Comparison of ENCODE assay signal across 10 cellular contexts in genomic region chr11:111574373-111575230, GRCh38. TPM values are rescaled to one million over a fixed set of nuclear protein-coding genes. Genes with fewer than 3 reads are reported as not detected.
DNase-seq lines count a peak whose midpoint lies in the region; ATAC-seq, FAIRE-seq and TF ChIP-seq lines count a peak whose summit lies in the region.
"Had no signal": no experiment of that assay in that cellular context is flagged by ENCODE, and none has a peak within 500 bp of the region (broad histone marks: within the 10 kb centered on the region; RNA-seq: fewer than 3 reads in every experiment).

No MANE protein-coding gene starts in this region.

- BruUV-seq in HepG2 (replicated peaks; lab: Mats Ljungman, UMichigan) (no TSS peak), PC-9 (replicated peaks; lab: Mats Ljungman, UMichigan) (no TSS peak)

- H3F3A ChIP-seq in PC-9 (ENCODE audit: insufficient read depth, low read depth), result no peaks in the 10 kb centered on the region

- in situ Hi-C loops in HepG2 (cut with HindIII; ENCODE audit: extremely low pct_ligation_motif_present, low pct_unique_long_range_greater_than_20kb), result no loop called here

- H4K20me1 ChIP-seq in HepG2 (ENCODE audit: insufficient read depth, low read length), result no peaks in the 10 kb centered on the region
- no peaks in the 10 kb centered on the region for H4K20me1 ChIP-seq in PC-9 (ENCODE audit: insufficient read depth)

- H3K4me2 ChIP-seq in HepG2 (ENCODE audit: low read depth, low read length) (peak overlapping the region; percentile 48), PC-9 (no peak overlapping the region)

- H3K27me3 Mint-ChIP-seq in stimulated activated naive CD8-positive, alpha-beta T cell treated with anti-CD3 and anti-CD28 coated beads, Interleukin-15, amount 100 ng/mL, for 72 hours, result peaks cover 19% of the 10 kb centered on the region
- peaks cover 8 to 12% of the 10 kb centered on the region in 2 donors for H3K27me3 Mint-ChIP-seq in T-cell

- H2AFZ ChIP-seq in HepG2 (ENCODE audit: low read length), result no peak overlapping the region
- H2AFZ ChIP-seq in PC-9, result no peak overlapping the region

- H3K9me2 ChIP-seq in PC-9 (ENCODE audit: insufficient read depth), result no peaks in the 10 kb centered on the region

- peak overlapping the region in 1 of 3 experiments; percentile 15; a peak in 1 of 6 replicates for H3K4me3 ChIP-seq in HepG2 (replicated peaks in 1 of 3; ENCODE audit: insufficient read depth in 1 of 3, low read depth in 2 of 3, low read length in 3 of 3)
- H3K4me3 ChIP-seq in PC-9, result no peak overlapping the region
- H3K4me3 ChIP-seq: Peyer's patch had no signal

- no peak for TF ChIP-seq RAD21 in HepG2 (CRISPR knock-in tag; IDR thresholded peaks at IDR 0.05)

- no peaks in the 10 kb centered on the region for H3K36me3 Mint-ChIP-seq in T-cell

- H3K9me3 ChIP-seq in HepG2 (ENCODE audit: low read length), result no peaks in the 10 kb centered on the region
- 0 out of 2 replicates have a peak, but pooled peaks cover 2% of the 10 kb centered on the region for H3K9me3 ChIP-seq in PC-9 (ENCODE audit: insufficient read depth, low read depth)
- H3K9me3 ChIP-seq: Peyer's patch had no signal

- no peak for TF ChIP-seq POLR2A in HepG2 (IDR thresholded peaks at IDR 0.05; ENCODE audit: insufficient read depth in 1 of 2, low read depth in 2 of 2, low read length in 2 of 2)

- H3K36me3 ChIP-seq in HepG2 (replicated peaks in 1 of 2; ENCODE audit: control insufficient read depth in 1 of 2, insufficient read depth in 2 of 2, low read length in 2 of 2) (no peaks in the 10 kb centered on the region), PC-9 (ENCODE audit: low read depth) (no peaks in the 10 kb centered on the region)
- H3K36me3 ChIP-seq: Peyer's patch had no signal

- ATAC-seq in stimulated activated naive CD8-positive, alpha-beta T cell treated with anti-CD3 and anti-CD28 coated beads, Interleukin-15, amount 100 ng/mL, for 72 hours, result peak; percentile 66
- no peak for ATAC-seq in stimulated activated naive CD8-positive, alpha-beta T cell treated with anti-CD3 and anti-CD28 coated beads, Interleukin-15, Interleukin-2, amounts not matched to agents 100 U/mL and 50 U/mL, for 24 hours
- ATAC-seq in T-cell (replicated peaks in 1 of 4), result peak in 2 of 4 experiments; percentile 44 to 54
- no peak for ATAC-seq in HepG2
- no peak for ATAC-seq in activated CD4-positive, CD25-positive, alpha-beta regulatory T cell treated with anti-CD3 and anti-CD28 coated beads, Interleukin-2, amount 50 U/mL, for 24 hours
- no peak for ATAC-seq in HG03460 (IDR thresholded peaks at IDR 0.05; ENCODE audit: unreplicated experiment)
- ATAC-seq: activated T-helper 17 cell treated with anti-CD3 and anti-CD28 coated beads, Interleukin-2, amount 50 U/mL, for 72 hours had no signal

- no peak for DNase-seq in stimulated activated naive CD8-positive, alpha-beta T cell treated with anti-CD3 and anti-CD28 coated beads, Interleukin-15, amount 100 ng/mL, for 72 hours
- no peak for DNase-seq in stimulated activated naive CD8-positive, alpha-beta T cell treated with anti-CD3 and anti-CD28 coated beads, Interleukin-15, Interleukin-2, amounts not matched to agents 100 U/mL and 50 U/mL, for 24 hours
- DNase-seq in T-cell (no peak), HepG2 (ENCODE audit: low spot score) (no peak), NCI-H526 treated with DMSO at 0.1 percent for 48 hours (lab: John Stamatoyannopoulos, UW) (no peak), PC-9 (no peak)
- DNase-seq: Peyer's patch had no signal

- H3K4me1 Mint-ChIP-seq in stimulated activated naive CD8-positive, alpha-beta T cell treated with anti-CD3 and anti-CD28 coated beads, Interleukin-15, amount 100 ng/mL, for 72 hours, result no peaks in the 10 kb centered on the region
- H3K4me1 Mint-ChIP-seq in T-cell, result no peaks in the 10 kb centered on the region
- H3K4me1 Mint-ChIP-seq: activated T-helper 17 cell treated with anti-CD3 and anti-CD28 coated beads, Interleukin-2, amount 50 U/mL, for 72 hours had no signal

- TF ChIP-seq EP300 in HepG2 (IDR thresholded peaks at IDR 0.05; ENCODE audit: low read depth in 2 of 2, low read length in 2 of 2) (no peak), HepG2 (CRISPR knock-in tag; IDR thresholded peaks at IDR 0.05; ENCODE audit: borderline replicate concordance) (no peak)

- H3K27ac ChIP-seq in HepG2 (ENCODE audit: extremely low read length, insufficient read depth, low read length), result no peak overlapping the region
- H3K27ac ChIP-seq in PC-9, result no peak overlapping the region

- H3K4me3 Mint-ChIP-seq in stimulated activated naive CD8-positive, alpha-beta T cell treated with anti-CD3 and anti-CD28 coated beads, Interleukin-15, amount 100 ng/mL, for 72 hours, result peak overlapping the region in 1 of 2 donors; percentile 53
- peak overlapping the region; percentile 29 to 65 (median 43) for H3K4me3 Mint-ChIP-seq in T-cell
- H3K4me3 Mint-ChIP-seq: activated T-helper 17 cell treated with anti-CD3 and anti-CD28 coated beads, Interleukin-2, amount 50 U/mL, for 72 hours had no signal

- no peaks in the 10 kb centered on the region; a peak in 1 of 5 replicates for H3K27me3 ChIP-seq in HepG2 (ENCODE audit: control insufficient read depth in 1 of 2, insufficient read depth in 2 of 2, low read length in 2 of 2)
- H3K27me3 ChIP-seq in PC-9 (ENCODE audit: insufficient read depth, low read depth), result no peaks in the 10 kb centered on the region
- H3K27me3 ChIP-seq: Peyer's patch had no signal

- 20% methylated on average over 7 of the region's 7 CpGs for WGBS in HepG2 (ENCODE audit: low lambda C conversion rate)

- CTCF ChIA-PET in T-cell (lab: Charles Lee) (interaction anchor here in 1 of 2 donors (0.9 kb wide), 1 partner anchor 30 kb away, joined by 3 read pairs; no protein-coding TSS in a partner anchor), HepG2 (lab: Yijun Ruan, JAX; ENCODE audit: low intra/inter-chr PET ratio, low total read pairs) (no interaction called here), PC-9 (lab: Charles Lee) (no interaction called here)

- no peak for FAIRE-seq in HepG2 (lab: Jason Lieb, UNC)

- H3K79me2 ChIP-seq in HepG2 (ENCODE audit: insufficient read depth, low read length) (no peaks in the 10 kb centered on the region), PC-9 (ENCODE audit: low read depth) (no peaks in the 10 kb centered on the region)

- H3K4me1 ChIP-seq in HepG2 (ENCODE audit: insufficient read depth, low read length) (peaks cover 47% of the 10 kb centered on the region), PC-9 (replicated peaks; ENCODE audit: insufficient read depth) (no peaks in the 10 kb centered on the region)

- POLR2A ChIA-PET in T-cell (lab: Charles Lee) (no interaction called here), HepG2 (lab: Yijun Ruan, JAX) (no interaction called here), PC-9 (lab: Charles Lee; ENCODE audit: unreplicated experiment) (no interaction called here)

- no peak overlapping the region for H3K27ac Mint-ChIP-seq in stimulated activated naive CD8-positive, alpha-beta T cell treated with anti-CD3 and anti-CD28 coated beads, Interleukin-15, amount 100 ng/mL, for 72 hours
- H3K27ac Mint-ChIP-seq in T-cell, result no peak overlapping the region
- H3K27ac Mint-ChIP-seq: activated T-helper 17 cell treated with anti-CD3 and anti-CD28 coated beads, Interleukin-2, amount 50 U/mL, for 72 hours had no signal

- H3K9me3 Mint-ChIP-seq in stimulated activated naive CD8-positive, alpha-beta T cell treated with anti-CD3 and anti-CD28 coated beads, Interleukin-15, amount 100 ng/mL, for 72 hours, result no peaks in the 10 kb centered on the region
- H3K9me3 Mint-ChIP-seq in T-cell, result no peaks in the 10 kb centered on the region
- H3K9me3 Mint-ChIP-seq: activated T-helper 17 cell treated with anti-CD3 and anti-CD28 coated beads, Interleukin-2, amount 50 U/mL, for 72 hours had no signal

- TF ChIP-seq CTCF in HepG2 (CRISPR knock-in tag; IDR thresholded peaks at IDR 0.05) (no peak), PC-9 (conservative IDR thresholded peaks at IDR 0.05) (no peak)

- no peak overlapping the region for H3K9ac ChIP-seq in HepG2 (ENCODE audit: insufficient read depth, low read depth, low read length)

- intact Hi-C loops in HepG2 (cut with micrococcal nuclease; ENCODE audit: unreplicated experiment), result no loop called here
- intact Hi-C loops in PC-9 (cut with micrococcal nuclease; ENCODE audit: unreplicated experiment), result no loop called here

RNA-seq across cellular contexts. Expression of gene SIK2, which starts 27.6 kb away (rescaled TPM):
- total RNA-seq in T-cell (10 to 100 TPM in 1 of 5 donors, 1 to 10 TPM in 4; 6.0 to 11.4 (median 9.1) TPM), HepG2 (2016; rRNA removed; fragmentation: Illumina TruSeq; extraction: Trizol) (8.1 and 11.0 TPM in 2 replicates), PC-9 (2021) (16.2 and 16.6 TPM in 2 replicates)
- 1.0 and 1.2 TPM in 2 replicates for total RNA-seq in HepG2 (2016; cell fraction: cytosol; rRNA removed; fragmentation: Illumina TruSeq; extraction: Trizol; ENCODE audit: low read depth)
- total RNA-seq in HepG2 (2016; cell fraction: insoluble cytoplasmic fraction; rRNA removed; fragmentation: Illumina TruSeq; extraction: Trizol), result 8.6 and 10.1 TPM in 2 replicates
- 4.9 TPM in 2 replicates for total RNA-seq in HepG2 (2016; cell fraction: membrane; rRNA removed; fragmentation: Illumina TruSeq; extraction: Trizol)
- 7.5 and 8.5 TPM in 2 replicates for total RNA-seq in HepG2 (2016; cell fraction: nucleus; rRNA removed; fragmentation: Illumina TruSeq; extraction: Trizol)
- 11.5 and 15.4 TPM in 2 replicates for polyA plus RNA-seq in HepG2 (2011; rRNA removed)
- polyA plus RNA-seq in HepG2 (2011; cell fraction: cytosol; rRNA removed), result 7.5 and 8.1 TPM in 2 replicates
- polyA plus RNA-seq in HepG2 (2011; cell fraction: nucleus; rRNA removed), result 6.6 and 9.5 TPM in 2 replicates
- polyA plus RNA-seq in HepG2 (2012), result 7.1 and 8.4 TPM in 2 replicates
- 0.48 and 0.64 TPM in 2 replicates for polyA plus RNA-seq in HepG2 (2016; cell fraction: cytosol; fragmentation: Illumina TruSeq; extraction: Trizol; ENCODE audit: low read depth)
- 7.0 and 8.4 TPM in 2 replicates for polyA plus RNA-seq in HepG2 (2016; cell fraction: insoluble cytoplasmic fraction; fragmentation: Illumina TruSeq; extraction: Trizol; ENCODE audit: low read depth)
- polyA plus RNA-seq in HepG2 (2016; cell fraction: membrane; fragmentation: Illumina TruSeq; extraction: Trizol; ENCODE audit: low read depth), result 1.7 and 2.0 TPM in 2 replicates
- polyA plus RNA-seq in HepG2 (2016; cell fraction: nucleus; fragmentation: Illumina TruSeq; extraction: Trizol; ENCODE audit: insufficient read depth, low read depth), result 7.7 and 13.1 TPM in 2 replicates
- 21.7 and 23.9 TPM in 2 replicates for polyA minus RNA-seq in HepG2 (2011; rRNA and poly(A)+ RNA removed; ENCODE audit: low replicate concordance)
- 8.0 and 8.5 TPM in 2 replicates for polyA minus RNA-seq in HepG2 (2011; cell fraction: cytosol; rRNA and poly(A)+ RNA removed)
- polyA minus RNA-seq in HepG2 (2011; cell fraction: nucleus; rRNA and poly(A)+ RNA removed), result 10.3 and 10.8 TPM in 2 replicates

RNA-seq across cellular contexts. Expression of gene LAYN, which starts 34.1 kb away (rescaled TPM):
- total RNA-seq in T-cell, result 1 to 10 TPM; 1.0 to 3.5 (median 2.6) TPM
- not detected in 2 replicates for total RNA-seq in HepG2 (2016; rRNA removed; fragmentation: Illumina TruSeq; extraction: Trizol)
- total RNA-seq in HepG2 (2016; cell fraction: cytosol; rRNA removed; fragmentation: Illumina TruSeq; extraction: Trizol; ENCODE audit: low read depth), result not detected in 2 replicates
- 0.13 TPM in 1 of 2 replicates, not detected in the other for total RNA-seq in HepG2 (2016; cell fraction: insoluble cytoplasmic fraction; rRNA removed; fragmentation: Illumina TruSeq; extraction: Trizol)
- total RNA-seq in HepG2 (2016; cell fraction: membrane; rRNA removed; fragmentation: Illumina TruSeq; extraction: Trizol), result 0.15 and 0.21 TPM in 2 replicates
- total RNA-seq in HepG2 (2016; cell fraction: nucleus; rRNA removed; fragmentation: Illumina TruSeq; extraction: Trizol), result 0.16 and 0.22 TPM in 2 replicates
- polyA plus RNA-seq in HepG2 (2011; rRNA removed), result 0.17 and 0.29 TPM in 2 replicates
- polyA plus RNA-seq in HepG2 (2011; cell fraction: cytosol; rRNA removed), result 0.11 and 0.12 TPM in 2 replicates
- polyA plus RNA-seq in HepG2 (2011; cell fraction: nucleus; rRNA removed), result not detected in 2 replicates
- 0.11 TPM in 1 of 2 replicates, not detected in the other for polyA plus RNA-seq in HepG2 (2012)
- polyA plus RNA-seq in HepG2 (2016; cell fraction: cytosol; fragmentation: Illumina TruSeq; extraction: Trizol; ENCODE audit: low read depth), result 0.07 and 0.15 TPM in 2 replicates
- not detected in 2 replicates for polyA plus RNA-seq in HepG2 (2016; cell fraction: insoluble cytoplasmic fraction; fragmentation: Illumina TruSeq; extraction: Trizol; ENCODE audit: low read depth)
- 0.20 TPM in 1 of 2 replicates, not detected in the other for polyA plus RNA-seq in HepG2 (2016; cell fraction: membrane; fragmentation: Illumina TruSeq; extraction: Trizol; ENCODE audit: low read depth)
- not detected in 2 replicates for polyA plus RNA-seq in HepG2 (2016; cell fraction: nucleus; fragmentation: Illumina TruSeq; extraction: Trizol; ENCODE audit: insufficient read depth, low read depth)
- 0.10 TPM in 1 of 2 replicates, not detected in the other for polyA minus RNA-seq in HepG2 (2011; rRNA and poly(A)+ RNA removed; ENCODE audit: low replicate concordance)
- not detected in 2 replicates for polyA minus RNA-seq in HepG2 (2011; cell fraction: cytosol; rRNA and poly(A)+ RNA removed)
- 0.37 TPM in 1 of 2 replicates, not detected in the other for polyA minus RNA-seq in HepG2 (2011; cell fraction: nucleus; rRNA and poly(A)+ RNA removed)
- 19.9 and 22.2 TPM in 2 replicates for total RNA-seq in PC-9 (2021)
